ENCODE assay signal across 28 cellular contexts in the genomic region with DNA sequence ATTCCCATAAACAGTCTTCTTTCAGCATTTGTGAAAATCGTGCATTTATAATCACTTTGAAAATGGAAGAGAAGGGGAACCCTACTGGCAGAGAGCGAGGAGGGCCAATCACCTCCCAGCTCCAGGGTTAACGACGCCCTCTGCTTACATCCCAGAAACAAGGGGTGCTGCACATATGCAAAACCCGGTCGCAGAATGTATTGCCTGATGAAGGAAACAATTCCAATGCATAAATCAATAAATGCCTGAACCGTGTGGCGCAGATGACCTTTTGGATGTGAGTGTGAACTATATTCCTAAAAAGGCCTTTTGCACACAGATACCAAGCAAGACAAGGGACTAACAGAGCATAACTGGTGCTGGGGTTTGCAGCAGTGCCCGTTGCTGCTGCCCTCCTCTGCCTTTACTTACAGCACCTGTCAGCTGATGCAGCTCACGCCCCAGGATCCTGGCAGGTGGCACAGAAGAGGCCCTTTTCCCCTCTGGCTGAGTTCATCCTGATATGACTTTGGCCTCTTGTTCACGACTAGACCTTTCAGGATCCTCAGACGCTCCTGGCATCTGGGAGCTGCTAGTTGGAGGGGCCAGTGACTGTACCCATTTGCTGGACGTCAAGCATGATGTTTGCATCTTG.
"Had no signal": no experiment of that assay in that cellular context is flagged by ENCODE, and none has a peak within 500 bp of the region (broad histone marks: within the 10 kb centered on the region; RNA-seq: fewer than 3 reads in every experiment).

No MANE protein-coding gene starts in this region.

- H3K4me1 Mint-ChIP-seq: activated CD4-positive, alpha-beta memory T cell treated with anti-CD3 and anti-CD28 coated beads, Interleukin-2, amount 10 ng/mL, durations not matched to agents 7 days and 5 days; activated CD8-positive, alpha-beta memory T cell treated with anti-CD3 and anti-CD28 coated beads, Interleukin-2, amount 10 ng/mL, durations not matched to agents 7 days and 5 days; activated naive CD4-positive, alpha-beta T cell treated with anti-CD3 and anti-CD28 coated beads, Interleukin-2, amount 10 ng/mL, durations not matched to agents 7 days and 5 days; activated naive CD8-positive, alpha-beta T cell treated with anti-CD3 and anti-CD28 coated beads, Interleukin-2, amount 50 U/mL, for 24 hours; central memory CD8-positive, alpha-beta T cell; IgD-negative memory B cell had no signal

- H3K27me3 Mint-ChIP-seq: activated CD4-positive, alpha-beta memory T cell treated with anti-CD3 and anti-CD28 coated beads, Interleukin-2, amount 10 ng/mL, durations not matched to agents 7 days and 5 days; activated CD8-positive, alpha-beta memory T cell treated with anti-CD3 and anti-CD28 coated beads, Interleukin-2, amount 10 ng/mL, durations not matched to agents 7 days and 5 days; activated naive CD4-positive, alpha-beta T cell treated with anti-CD3 and anti-CD28 coated beads, Interleukin-2, amount 10 ng/mL, durations not matched to agents 7 days and 5 days; central memory CD8-positive, alpha-beta T cell; IgD-negative memory B cell had no signal

- H3K36me3 Mint-ChIP-seq: activated CD8-positive, alpha-beta memory T cell treated with anti-CD3 and anti-CD28 coated beads, Interleukin-2, amount 10 ng/mL, durations not matched to agents 7 days and 5 days; activated naive CD4-positive, alpha-beta T cell treated with anti-CD3 and anti-CD28 coated beads, Interleukin-2, amount 10 ng/mL, durations not matched to agents 7 days and 5 days; activated naive CD8-positive, alpha-beta T cell; IgD-negative memory B cell had no signal

- H3K27ac Mint-ChIP-seq: activated CD4-positive, alpha-beta memory T cell treated with anti-CD3 and anti-CD28 coated beads, Interleukin-2, amount 10 ng/mL, durations not matched to agents 7 days and 5 days; activated CD8-positive, alpha-beta memory T cell treated with anti-CD3 and anti-CD28 coated beads, Interleukin-2, amount 10 ng/mL, durations not matched to agents 7 days and 5 days; activated naive CD4-positive, alpha-beta T cell treated with anti-CD3 and anti-CD28 coated beads, Interleukin-2, amount 10 ng/mL, durations not matched to agents 7 days and 5 days; activated naive CD8-positive, alpha-beta T cell; activated naive CD8-positive, alpha-beta T cell treated with anti-CD3 and anti-CD28 coated beads, Interleukin-2, amount 50 U/mL, for 24 hours had no signal

- DNase-seq: activated CD4-positive, alpha-beta memory T cell treated with anti-CD3 and anti-CD28 coated beads, Interleukin-2, amount 10 ng/mL, durations not matched to agents 7 days and 5 days; activated CD4-positive, alpha-beta T cell treated with anti-CD3 and anti-CD28 coated beads for 1 hour; activated CD4-positive, alpha-beta T cell treated with anti-CD3 and anti-CD28 coated beads for 48 hours; activated CD4-positive, CD25-positive, alpha-beta regulatory T cell; activated CD8-positive, alpha-beta memory T cell treated with anti-CD3 and anti-CD28 coated beads for 24 hours; activated CD8-positive, alpha-beta memory T cell treated with anti-CD3 and anti-CD28 coated beads, Interleukin-2, amount 10 ng/mL, durations not matched to agents 7 days and 5 days; activated CD8-positive, alpha-beta memory T cell treated with anti-CD3 and anti-CD28 coated beads, Interleukin-2, amount 50 U/mL, for 48 hours; activated effector memory CD4-positive, alpha-beta T cell treated with Interleukin-2 at 50 U/mL for 16 hours; activated naive CD4-positive, alpha-beta T cell treated with anti-CD3 and anti-CD28 coated beads, Interleukin-2, amount 10 ng/mL, durations not matched to agents 7 days and 5 days; activated naive CD8-positive, alpha-beta T cell treated with anti-CD3 and anti-CD28 coated beads, Interleukin-2, amount 50 U/mL, for 24 hours; activated T-cell treated with anti-CD3 and anti-CD28 coated beads, Interleukin-2, amount 50 U/mL, for 48 hours; aorta; brain microvascular endothelial cell; Karpas-422; KBM-7; NCI-H1105; NCI-H1436 treated with DMSO at 0.1 percent for 48 hours; NCI-H1694 treated with DMSO at 0.1 percent for 48 hours; NCI-H2029; NCI-H226; NCI-H524 treated with DMSO at 0.1 percent for 48 hours; PC-9; Right ventricle myocardium superior; T1000; WERI-Rb-1 had no signal

- H3K36me3 ChIP-seq: brain microvascular endothelial cell, WERI-Rb-1 had no signal

- H3K4me3 ChIP-seq: PC-9 had no signal

- H3K9me3 Mint-ChIP-seq: activated CD4-positive, alpha-beta memory T cell treated with anti-CD3 and anti-CD28 coated beads, Interleukin-2, amount 10 ng/mL, durations not matched to agents 7 days and 5 days; activated naive CD4-positive, alpha-beta T cell treated with anti-CD3 and anti-CD28 coated beads, Interleukin-2, amount 10 ng/mL, durations not matched to agents 7 days and 5 days; activated naive CD8-positive, alpha-beta T cell treated with anti-CD3 and anti-CD28 coated beads, Interleukin-2, amount 50 U/mL, for 24 hours had no signal

- H3K4me3 Mint-ChIP-seq: activated CD4-positive, alpha-beta memory T cell treated with anti-CD3 and anti-CD28 coated beads, Interleukin-2, amount 10 ng/mL, durations not matched to agents 7 days and 5 days; activated CD8-positive, alpha-beta memory T cell treated with anti-CD3 and anti-CD28 coated beads, Interleukin-2, amount 10 ng/mL, durations not matched to agents 7 days and 5 days; activated naive CD4-positive, alpha-beta T cell treated with anti-CD3 and anti-CD28 coated beads, Interleukin-2, amount 10 ng/mL, durations not matched to agents 7 days and 5 days; activated naive CD8-positive, alpha-beta T cell; activated naive CD8-positive, alpha-beta T cell treated with anti-CD3 and anti-CD28 coated beads, Interleukin-2, amount 50 U/mL, for 24 hours; central memory CD8-positive, alpha-beta T cell; IgD-negative memory B cell had no signal

- ATAC-seq: activated CD8-positive, alpha-beta memory T cell treated with anti-CD3 and anti-CD28 coated beads, Interleukin-2, amount 10 ng/mL, durations not matched to agents 7 days and 5 days; activated naive CD8-positive, alpha-beta T cell treated with anti-CD3 and anti-CD28 coated beads, Interleukin-2, amount 50 U/mL, for 24 hours had no signal

- H3K27me3 ChIP-seq: brain microvascular endothelial cell had no signal

- H3K27ac ChIP-seq: brain microvascular endothelial cell, PC-9, WERI-Rb-1 had no signal
